Comparison of ENCODE assay signal across 1 cellular context in genomic region chr13:106567421-106568224, GRCh38.
A peak's percentile ranks its signal among the peaks of the same experiment; 100 is the strongest.
TF ChIP-seq lines count a peak whose summit lies in the region.

TSS of gene ARGLU1 (minus strand) at chr13:106568137. CDS start at chr13:106567919, 218 bp downstream.

TF ChIP-seq in K562, 482 proteins besides CTCF, POLR2A, EP300 and RAD21 (continued from another document and continues in another):
- TF ChIP-seq ZBTB9 (CRISPR knock-in tag; IDR thresholded peaks at IDR 0.05), result 0 out of 2 replicates have a peak, but pooled peaks have one; percentile 30
- no peak for TF ChIP-seq BRF2 (IDR thresholded peaks at IDR 0.05; ENCODE audit: borderline replicate concordance, insufficient read depth, insufficient read length)
- no peak for TF ChIP-seq U2AF2 (optimal IDR thresholded peaks at IDR 0.05; ENCODE audit: low read depth, low read length)
- no peak for TF ChIP-seq MCM2 (IDR thresholded peaks at IDR 0.05; ENCODE audit: low read depth)
- TF ChIP-seq UBTF (IDR thresholded peaks at IDR 0.05; ENCODE audit: borderline replicate concordance in 1 of 2, low read depth in 2 of 2, low read length in 2 of 2), result no peak; a peak in 1 of 4 replicates
- no peak for TF ChIP-seq BRD4 (IDR thresholded peaks at IDR 0.05)
- TF ChIP-seq TEAD1 (CRISPR knock-in tag; IDR thresholded peaks at IDR 0.05), result no peak
- no peak for TF ChIP-seq RBM17 (IDR thresholded peaks at IDR 0.05; ENCODE audit: borderline replicate concordance, low read depth, low read length)
- peak; percentile 60 for TF ChIP-seq TAF1 (IDR thresholded peaks at IDR 0.05; ENCODE audit: control insufficient read depth, extremely low read depth, insufficient read depth, low read length, severe bottlenecking)
- TF ChIP-seq TFAP4 (CRISPR knock-in tag; IDR thresholded peaks at IDR 0.05; ENCODE audit: borderline replicate concordance), result peak; percentile 65; the same call in 1 of the 2 replicates
- no peak for TF ChIP-seq THRB (CRISPR knock-in tag; conservative IDR thresholded peaks at IDR 0.05)
- TF ChIP-seq ZNF551 (CRISPR knock-in tag; IDR thresholded peaks at IDR 0.05), result no peak
- no peak for TF ChIP-seq ZBTB7A (IDR thresholded peaks at IDR 0.05; ENCODE audit: borderline replicate concordance, control insufficient read depth, low read depth, low read length)
- peak; percentile 43; the same call in 1 of the 2 replicates for TF ChIP-seq ELF1 (tag; IDR thresholded peaks at IDR 0.05)
- no peak for TF ChIP-seq SMAD1 (IDR thresholded peaks at IDR 0.05; ENCODE audit: low read depth, low read length, partially characterized antibody)
- no peak for TF ChIP-seq ZBED1 (IDR thresholded peaks at IDR 0.05)
- peak; percentile 99 for TF ChIP-seq DEAF1 (CRISPR knock-in tag; IDR thresholded peaks at IDR 0.05)
- peak; percentile 57; the same call in 1 of the 2 replicates for TF ChIP-seq HCFC1 (IDR thresholded peaks at IDR 0.05; ENCODE audit: low read depth, low read length)
- TF ChIP-seq NFYB (IDR thresholded peaks at IDR 0.05; ENCODE audit: extremely low read depth, insufficient read length), result no peak
- no peak for TF ChIP-seq SMARCA5 (IDR thresholded peaks at IDR 0.05)
- TF ChIP-seq ASH1L (IDR thresholded peaks at IDR 0.05; ENCODE audit: borderline replicate concordance, low read depth, partially characterized antibody), result no peak
- TF ChIP-seq LEF1 (IDR thresholded peaks at IDR 0.05), result no peak
- TF ChIP-seq TBL1XR1 (IDR thresholded peaks at IDR 0.05; ENCODE audit: low read length in 2 of 2), result no peak
- no peak for TF ChIP-seq NFIX (CRISPR knock-in tag; IDR thresholded peaks at IDR 0.05; ENCODE audit: low read depth)
- no peak for TF ChIP-seq SRSF1 (IDR thresholded peaks at IDR 0.05; ENCODE audit: low read depth, low read length)
- TF ChIP-seq BMI1 (IDR thresholded peaks at IDR 0.05; ENCODE audit: low read length), result no peak
- TF ChIP-seq E2F8 (IDR thresholded peaks at IDR 0.05; ENCODE audit: low read depth, partially characterized antibody), result no peak
- TF ChIP-seq IRF9 (tag; IDR thresholded peaks at IDR 0.05), result no peak
- no peak for TF ChIP-seq ZNF780A (CRISPR knock-in tag; IDR thresholded peaks at IDR 0.05)
- no peak for TF ChIP-seq SNAPC5 (CRISPR knock-in tag; IDR thresholded peaks at IDR 0.05)
- TF ChIP-seq MCM7 (IDR thresholded peaks at IDR 0.05), result no peak
- TF ChIP-seq MED1 (CRISPR knock-in tag; IDR thresholded peaks at IDR 0.05; ENCODE audit: borderline replicate concordance), result no peak
- TF ChIP-seq BRCA1 (IDR thresholded peaks at IDR 0.05), result no peak
- no peak for TF ChIP-seq BRCA1 (CRISPR knock-in tag; IDR thresholded peaks at IDR 0.05)
- TF ChIP-seq HMBOX1 (IDR thresholded peaks at IDR 0.05), result no peak
- no peak for TF ChIP-seq MTA1 (IDR thresholded peaks at IDR 0.05; ENCODE audit: borderline replicate concordance)
- no peak for TF ChIP-seq FIP1L1 (IDR thresholded peaks at IDR 0.05; ENCODE audit: low read depth, low read length, poor library complexity, severe bottlenecking)
- TF ChIP-seq CHD2 (IDR thresholded peaks at IDR 0.05; ENCODE audit: low read depth, low read length), result no peak
- no peak for TF ChIP-seq KLF6 (CRISPR knock-in tag; IDR thresholded peaks at IDR 0.05; ENCODE audit: borderline replicate concordance)
- no peak for TF ChIP-seq GTF2A2 (tag; IDR thresholded peaks at IDR 0.05)
- TF ChIP-seq MEIS2 (IDR thresholded peaks at IDR 0.05; ENCODE audit: partially characterized antibody), result no peak
- no peak for TF ChIP-seq SMARCC2 (IDR thresholded peaks at IDR 0.05; ENCODE audit: low read depth)
- no peak for TF ChIP-seq TFAM (CRISPR knock-in tag; conservative IDR thresholded peaks at IDR 0.05)
- TF ChIP-seq BACH1 (tag; IDR thresholded peaks at IDR 0.05), result no peak
- TF ChIP-seq HDAC2 (IDR thresholded peaks at IDR 0.05), result no peak
- TF ChIP-seq MCM3 (IDR thresholded peaks at IDR 0.05), result no peak
- no peak for TF ChIP-seq ZNF436 (CRISPR knock-in tag; IDR thresholded peaks at IDR 0.05)
- no peak for TF ChIP-seq ETV6 (IDR thresholded peaks at IDR 0.05; ENCODE audit: borderline replicate concordance in 1 of 2, low read depth in 2 of 2, low read length in 1 of 2)
- TF ChIP-seq ETV6 (CRISPR knock-in tag; IDR thresholded peaks at IDR 0.05; ENCODE audit: borderline replicate concordance), result no peak
- no peak for TF ChIP-seq ETS2 (tag; IDR thresholded peaks at IDR 0.05; ENCODE audit: borderline replicate concordance, poor library complexity, severe bottlenecking)
- TF ChIP-seq RBM22 (IDR thresholded peaks at IDR 0.05; ENCODE audit: low read depth, low read length, poor library complexity, severe bottlenecking), result no peak
- TF ChIP-seq ZNF395 (CRISPR knock-in tag; IDR thresholded peaks at IDR 0.05), result no peak
- no peak for TF ChIP-seq ELF2 (CRISPR knock-in tag; IDR thresholded peaks at IDR 0.05)
- no peak for TF ChIP-seq E2F4 (CRISPR knock-in tag; IDR thresholded peaks at IDR 0.05; ENCODE audit: low read depth)
- no peak for TF ChIP-seq HNRNPH1 (optimal IDR thresholded peaks at IDR 0.05; ENCODE audit: low read depth, low read length)
